ENCODE assay signal across 29 cellular contexts in genomic region chr17:65413390-65413789, GRCh38.
"Had no signal": no experiment of that assay in that cellular context is flagged by ENCODE, and none has a peak within 500 bp of the region (broad histone marks: within the 10 kb centered on the region; RNA-seq: fewer than 3 reads in every experiment).

No MANE protein-coding gene starts in this region.

- ATAC-seq: activated CD8-positive, alpha-beta memory T cell treated with anti-CD3 and anti-CD28 coated beads, Interleukin-2, amount 10 ng/mL, durations not matched to agents 7 days and 5 days; K562; PC-3 had no signal

- H3K36me3 Mint-ChIP-seq: activated CD8-positive, alpha-beta memory T cell treated with anti-CD3 and anti-CD28 coated beads, Interleukin-2, amount 10 ng/mL, durations not matched to agents 7 days and 5 days; activated naive CD8-positive, alpha-beta T cell; brain had no signal

- H3K9me3 Mint-ChIP-seq: activated CD4-positive, alpha-beta memory T cell treated with anti-CD3 and anti-CD28 coated beads, Interleukin-2, amount 10 ng/mL, durations not matched to agents 7 days and 5 days; activated naive CD8-positive, alpha-beta T cell treated with anti-CD3 and anti-CD28 coated beads, Interleukin-2, amount 50 U/mL, for 24 hours; activated T-helper 2 cell treated with anti-CD3 and anti-CD28 coated beads, Interferon-gamma antibody, Interleukin-2, Interleukin-4, amounts not matched to agents 10 μg/mL and 5 μg/mL and 100 μg/mL, durations not matched to agents 14 hours and 24 hours and 36 hours had no signal

- H3K27me3 Mint-ChIP-seq: brain had no signal

- H3K4me3 Mint-ChIP-seq: activated B cell treated with CpG ODN at 0.5 μM for 24 hours; activated CD4-positive, alpha-beta memory T cell treated with anti-CD3 and anti-CD28 coated beads, Interleukin-2, amount 10 ng/mL, durations not matched to agents 7 days and 5 days; activated CD8-positive, alpha-beta memory T cell treated with anti-CD3 and anti-CD28 coated beads, Interleukin-2, amount 10 ng/mL, durations not matched to agents 7 days and 5 days; activated naive CD4-positive, alpha-beta T cell treated with anti-CD3 and anti-CD28 coated beads for 36 hours; activated naive CD8-positive, alpha-beta T cell; activated naive CD8-positive, alpha-beta T cell treated with anti-CD3 and anti-CD28 coated beads, Interleukin-2, amount 50 U/mL, for 24 hours; brain had no signal

- DNase-seq: activated B cell treated with CpG ODN at 0.5 μM for 24 hours; activated CD4-positive, alpha-beta memory T cell treated with anti-CD3 and anti-CD28 coated beads, Interleukin-2, amount 10 ng/mL, durations not matched to agents 7 days and 5 days; activated CD4-positive, alpha-beta T cell treated with anti-CD3 and anti-CD28 coated beads for 4 hours; activated CD4-positive, alpha-beta T cell treated with anti-CD3 and anti-CD28 coated beads, Interleukin-2, amount 50 U/mL, for 1 hour; activated CD4-positive, CD25-positive, alpha-beta regulatory T cell treated with anti-CD3 and anti-CD28 coated beads, Interleukin-2, amount 50 U/mL, for 72 hours; activated CD8-positive, alpha-beta memory T cell treated with anti-CD3 and anti-CD28 coated beads for 24 hours; activated CD8-positive, alpha-beta memory T cell treated with anti-CD3 and anti-CD28 coated beads, Interleukin-2, amount 10 ng/mL, durations not matched to agents 7 days and 5 days; activated CD8-positive, alpha-beta memory T cell treated with anti-CD3 and anti-CD28 coated beads, Interleukin-2, amount 50 U/mL, for 48 hours; activated gamma-delta T cell; activated naive CD4-positive, alpha-beta T cell treated with anti-CD3 and anti-CD28 coated beads for 36 hours; activated naive CD8-positive, alpha-beta T cell treated with anti-CD3 and anti-CD28 coated beads, Interleukin-2, amount 50 U/mL, for 24 hours; NCI-H1105; NCI-H1417 treated with DMSO at 0.1 percent for 48 hours; NCI-H1694; NCI-H1930; NCI-H2081 treated with DMSO at 0.1 percent for 48 hours; NCI-H226; NCI-H446 treated with DMSO at 0.1 percent for 48 hours; PC-3; Right ventricle myocardium superior; SW 1271; T-helper 1 cell; T-helper 2 cell; T-helper 9 cell had no signal

- H3K27ac Mint-ChIP-seq: activated B cell treated with CpG ODN at 0.5 μM for 24 hours; activated CD4-positive, alpha-beta memory T cell treated with anti-CD3 and anti-CD28 coated beads, Interleukin-2, amount 10 ng/mL, durations not matched to agents 7 days and 5 days; activated CD8-positive, alpha-beta memory T cell treated with anti-CD3 and anti-CD28 coated beads, Interleukin-2, amount 10 ng/mL, durations not matched to agents 7 days and 5 days; activated naive CD4-positive, alpha-beta T cell treated with anti-CD3 and anti-CD28 coated beads for 36 hours; activated naive CD8-positive, alpha-beta T cell; activated naive CD8-positive, alpha-beta T cell treated with anti-CD3 and anti-CD28 coated beads, Interleukin-2, amount 50 U/mL, for 24 hours; activated T-helper 2 cell treated with anti-CD3 and anti-CD28 coated beads, Interferon-gamma antibody, Interleukin-2, Interleukin-4, amounts not matched to agents 10 μg/mL and 5 μg/mL and 100 μg/mL, durations not matched to agents 14 hours and 24 hours and 36 hours had no signal

- H3K27ac ChIP-seq: VCaP had no signal

- H3K4me3 ChIP-seq: K562 had no signal

- H3K4me1 Mint-ChIP-seq: activated B cell treated with CpG ODN at 0.5 μM for 24 hours; activated CD4-positive, alpha-beta memory T cell treated with anti-CD3 and anti-CD28 coated beads, Interleukin-2, amount 10 ng/mL, durations not matched to agents 7 days and 5 days; activated CD8-positive, alpha-beta memory T cell treated with anti-CD3 and anti-CD28 coated beads, Interleukin-2, amount 10 ng/mL, durations not matched to agents 7 days and 5 days had no signal
